ENCODE assay signal across 19 cellular contexts in genomic region chr12:30134229-30134628, GRCh38.
DNase-seq lines count a peak whose midpoint lies in the region; ATAC-seq, FAIRE-seq and TF ChIP-seq lines count a peak whose summit lies in the region.
"Had no signal": no experiment of that assay in that cellular context is flagged by ENCODE, and none has a peak within 500 bp of the region (broad histone marks: within the 10 kb centered on the region; RNA-seq: fewer than 3 reads in every experiment).

No MANE protein-coding gene starts in this region.

- H3K27ac Mint-ChIP-seq in Calu3 (ENCODE audit: unreplicated experiment): no peak overlapping the region
- H3K27ac Mint-ChIP-seq in glutamatergic neuron (ENCODE audit: unreplicated experiment): no peak overlapping the region
- no peak overlapping the region for H3K27ac Mint-ChIP-seq in stimulated activated naive CD8-positive, alpha-beta T cell treated with anti-CD3 and anti-CD28 coated beads, Interleukin-15, amount 100 ng/mL, for 72 hours
- H3K27ac Mint-ChIP-seq: activated CD4-positive, alpha-beta memory T cell treated with anti-CD3 and anti-CD28 coated beads for 36 hours; activated T-helper 17 cell treated with anti-CD3 and anti-CD28 coated beads, Interleukin-2, amount 50 U/mL, for 72 hours; IgD-negative memory B cell had no signal

- H3K4me1 ChIP-seq in HEK293 (ENCODE audit: control insufficient read depth, insufficient read depth, low read length) (peaks cover 6% of the 10 kb centered on the region; the same call in 1 of the 2 replicates), pancreas (no peaks in the 10 kb centered on the region)
- H3K4me1 ChIP-seq: BLaER1 had no signal

- intact Hi-C loops in Calu3 (cut with micrococcal nuclease; ENCODE audit: unreplicated experiment) (loop anchor here (1.0 kb wide), 1 partner anchor 582 kb away; no protein-coding TSS in a partner anchor), pancreas (cut with DNase I) (no loop called here)

- H3K4me3 ChIP-seq in HEK293 (ENCODE audit: low read depth, low read length) (no peak overlapping the region), pancreas (no peak overlapping the region)
- H3K4me3 ChIP-seq: BLaER1 had no signal

- WGBS in pancreas, 2 donors: 61 to 70% methylated on average over 8 of the region's 8 CpGs

- POLR2A ChIA-PET in HEK293 (lab: Yijun Ruan, JAX): no interaction called here

- H3K9me3 ChIP-seq in HEK293 (ENCODE audit: control insufficient read depth, insufficient read depth, low read depth, low read length) (no peaks in the 10 kb centered on the region), pancreas (no peaks in the 10 kb centered on the region)
- H3K9me3 ChIP-seq: BLaER1 had no signal

- no peaks in the 10 kb centered on the region for H3K36me3 Mint-ChIP-seq in Calu3 (ENCODE audit: insufficient read depth, unreplicated experiment)
- no peaks in the 10 kb centered on the region for H3K36me3 Mint-ChIP-seq in glutamatergic neuron (ENCODE audit: unreplicated experiment)
- H3K36me3 Mint-ChIP-seq: activated CD4-positive, alpha-beta memory T cell treated with anti-CD3 and anti-CD28 coated beads for 36 hours had no signal

- H3K27me3 Mint-ChIP-seq in Calu3 (ENCODE audit: unreplicated experiment): no peaks in the 10 kb centered on the region
- no peaks in the 10 kb centered on the region for H3K27me3 Mint-ChIP-seq in glutamatergic neuron (ENCODE audit: unreplicated experiment)
- H3K27me3 Mint-ChIP-seq in stimulated activated naive CD8-positive, alpha-beta T cell treated with anti-CD3 and anti-CD28 coated beads, Interleukin-15, amount 100 ng/mL, for 72 hours: no peaks in the 10 kb centered on the region
- H3K27me3 Mint-ChIP-seq: activated CD4-positive, alpha-beta memory T cell treated with anti-CD3 and anti-CD28 coated beads for 36 hours; activated T-helper 17 cell treated with anti-CD3 and anti-CD28 coated beads, Interleukin-2, amount 50 U/mL, for 72 hours had no signal

- CTCF ChIA-PET in Calu3 (lab: Charles Lee): interaction anchor here (0.7 to 1.4 kb wide), 2 partner anchors 524 to 613 kb away, joined by 4 to 7 read pairs; no protein-coding TSS in a partner anchor
- CTCF ChIA-PET in HEK293 (lab: Yijun Ruan, JAX): interaction anchor here (0.7 to 1.1 kb wide), 4 partner anchors 9 to 614 kb away, joined by 3 to 4 read pairs (median 4); no protein-coding TSS in a partner anchor

- peak; percentile 22 for TF ChIP-seq CTCF in Calu3 (IDR thresholded peaks at IDR 0.05; ENCODE audit: unreplicated experiment)
- no peak for TF ChIP-seq CTCF in HEK293 (tag by site-specific recombination; IDR thresholded peaks at IDR 0.05)
- peak; percentile 12 for TF ChIP-seq CTCF in glutamatergic neuron (IDR thresholded peaks at IDR 0.05; ENCODE audit: partially characterized antibody, unreplicated experiment)
- no peak for TF ChIP-seq CTCF in pancreas (IDR thresholded peaks at IDR 0.05)

- no peaks in the 10 kb centered on the region for H3K27me3 ChIP-seq in pancreas
- H3K27me3 ChIP-seq: BLaER1 had no signal

- BruUV-seq in Calu3 (replicated peaks; lab: Mats Ljungman, UMichigan): no TSS peak

- H3K36me3 ChIP-seq in HEK293 (ENCODE audit: control insufficient read depth in 2 of 2, insufficient read depth in 1 of 2, low read length in 2 of 2) (no peaks in the 10 kb centered on the region), pancreas (no peaks in the 10 kb centered on the region)
- H3K36me3 ChIP-seq: BLaER1 had no signal

- no peak overlapping the region for H3K4me3 Mint-ChIP-seq in Calu3 (ENCODE audit: low read depth, unreplicated experiment)
- no peak overlapping the region for H3K4me3 Mint-ChIP-seq in glutamatergic neuron (ENCODE audit: unreplicated experiment)
- H3K4me3 Mint-ChIP-seq in stimulated activated naive CD8-positive, alpha-beta T cell treated with anti-CD3 and anti-CD28 coated beads, Interleukin-15, amount 100 ng/mL, for 72 hours: no peak overlapping the region
- H3K4me3 Mint-ChIP-seq: activated CD4-positive, alpha-beta memory T cell treated with anti-CD3 and anti-CD28 coated beads for 36 hours; activated T-helper 17 cell treated with anti-CD3 and anti-CD28 coated beads, Interleukin-2, amount 50 U/mL, for 72 hours; IgD-negative memory B cell had no signal

- H3K27ac ChIP-seq in HEK293 (ENCODE audit: extremely low read depth, low read depth, low read length): no peak overlapping the region
- no peak overlapping the region for H3K27ac ChIP-seq in pancreas
- H3K27ac ChIP-seq: BLaER1 had no signal

- FAIRE-seq in RCC 7860 (lab: Jason Lieb, UNC) (no peak), pancreas (lab: Jason Lieb, UNC) (no peak)
- FAIRE-seq: astrocyte, GM18507, kidney had no signal

- H3K9me3 Mint-ChIP-seq in Calu3 (ENCODE audit: low read depth, unreplicated experiment): peaks cover 3% of the 10 kb centered on the region
- H3K9me3 Mint-ChIP-seq in glutamatergic neuron (ENCODE audit: unreplicated experiment): no peaks in the 10 kb centered on the region
- H3K9me3 Mint-ChIP-seq in stimulated activated naive CD8-positive, alpha-beta T cell treated with anti-CD3 and anti-CD28 coated beads, Interleukin-15, amount 100 ng/mL, for 72 hours: peaks cover 0 to 10% of the 10 kb centered on the region in 2 donors
- H3K9me3 Mint-ChIP-seq: activated T-helper 17 cell treated with anti-CD3 and anti-CD28 coated beads, Interleukin-2, amount 50 U/mL, for 72 hours had no signal

- DNase-seq in Calu3: no peak
- peak; percentile 25 for DNase-seq in RCC 7860 (ENCODE audit: low spot score)
- no peak for DNase-seq in glutamatergic neuron
- no peak for DNase-seq in stimulated activated naive CD8-positive, alpha-beta T cell treated with anti-CD3 and anti-CD28 coated beads, Interleukin-15, amount 100 ng/mL, for 72 hours
- DNase-seq in pancreas: no peak
- DNase-seq in stimulated activated CD4-positive, alpha-beta T cell treated with anti-CD3 and anti-CD28 coated beads, Interleukin-12 subunit alpha, Interleukin-12 subunit beta, amount 100 ng/mL, for 4 hours: no peak
- DNase-seq: activated CD4-positive, alpha-beta memory T cell treated with anti-CD3 and anti-CD28 coated beads for 36 hours; EL; kidney; retina; stimulated activated CD4-positive, alpha-beta T cell treated with anti-CD3 and anti-CD28 coated beads, Interleukin-4, amount 100 ng/mL, for 1 hour; stimulated activated naive CD4-positive, alpha-beta T cell treated with Interleukin-2 at 50 U/mL for 16 hours had no signal

- no peak for ATAC-seq in stimulated activated naive CD8-positive, alpha-beta T cell treated with anti-CD3 and anti-CD28 coated beads, Interleukin-15, amount 100 ng/mL, for 72 hours
- ATAC-seq in GM21390 (IDR thresholded peaks at IDR 0.05; ENCODE audit: unreplicated experiment): no peak
- no peak for ATAC-seq in pancreas
- ATAC-seq: activated T-helper 17 cell treated with anti-CD3 and anti-CD28 coated beads, Interleukin-2, amount 50 U/mL, for 72 hours had no signal

- H3K4me1 Mint-ChIP-seq in Calu3 (ENCODE audit: low read depth, unreplicated experiment): no peaks in the 10 kb centered on the region
- H3K4me1 Mint-ChIP-seq in glutamatergic neuron (ENCODE audit: low read depth, unreplicated experiment): no peaks in the 10 kb centered on the region
- no peaks in the 10 kb centered on the region for H3K4me1 Mint-ChIP-seq in stimulated activated naive CD8-positive, alpha-beta T cell treated with anti-CD3 and anti-CD28 coated beads, Interleukin-15, amount 100 ng/mL, for 72 hours
- H3K4me1 Mint-ChIP-seq: activated T-helper 17 cell treated with anti-CD3 and anti-CD28 coated beads, Interleukin-2, amount 50 U/mL, for 72 hours; IgD-negative memory B cell had no signal

TF ChIP-seq in HEK293, 187 proteins besides CTCF, POLR2A, EP300 and RAD21 (continues in another document):
- TF ChIP-seq ZNF433 (tag by site-specific recombination; IDR thresholded peaks at IDR 0.05; ENCODE audit: low read depth) (no peak), ZFP41 (tag by site-specific recombination; IDR thresholded peaks at IDR 0.05; ENCODE audit: borderline replicate concordance) (no peak), ZNF544 (tag by site-specific recombination; IDR thresholded peaks at IDR 0.05) (no peak), ZNF548 (tag by site-specific recombination; IDR thresholded peaks at IDR 0.05) (no peak), ZNF341 (tag by site-specific recombination; IDR thresholded peaks at IDR 0.05; ENCODE audit: low read depth) (peak; percentile 52; the same call in 1 of the 2 replicates), ZNF16 (tag by site-specific recombination; IDR thresholded peaks at IDR 0.05; ENCODE audit: low read depth) (no peak), AEBP2 (tag by site-specific recombination; IDR thresholded peaks at IDR 0.05; ENCODE audit: borderline replicate concordance) (no peak), SALL2 (tag by site-specific recombination; IDR thresholded peaks at IDR 0.05; ENCODE audit: borderline replicate concordance) (no peak), ZBTB26 (tag by site-specific recombination; optimal IDR thresholded peaks at IDR 0.05) (no peak), ZNF555 (tag by site-specific recombination; conservative IDR thresholded peaks at IDR 0.05) (no peak), ZBTB17 (tag by site-specific recombination; IDR thresholded peaks at IDR 0.05) (0 out of 2 replicates have a peak, but pooled peaks have one; percentile 8), SCRT2 (tag by site-specific recombination; IDR thresholded peaks at IDR 0.05) (peak; percentile 76), ZXDB (tag by site-specific recombination; IDR thresholded peaks at IDR 0.05) (0 out of 2 replicates have a peak, but pooled peaks have one; percentile 29), ZNF211 (tag by site-specific recombination; IDR thresholded peaks at IDR 0.05; ENCODE audit: low read depth) (no peak)

Comparison
In these comparisons a context has a peak if more than half of its experiments do, and no peak if none do; other contexts are left out.
1. CTCF ChIP-seq: peak in Calu3 (single experiment) and glutamatergic neuron (single experiment); none in HEK293 (single experiment) and pancreas (0 of 4).